In the genomic region with DNA sequence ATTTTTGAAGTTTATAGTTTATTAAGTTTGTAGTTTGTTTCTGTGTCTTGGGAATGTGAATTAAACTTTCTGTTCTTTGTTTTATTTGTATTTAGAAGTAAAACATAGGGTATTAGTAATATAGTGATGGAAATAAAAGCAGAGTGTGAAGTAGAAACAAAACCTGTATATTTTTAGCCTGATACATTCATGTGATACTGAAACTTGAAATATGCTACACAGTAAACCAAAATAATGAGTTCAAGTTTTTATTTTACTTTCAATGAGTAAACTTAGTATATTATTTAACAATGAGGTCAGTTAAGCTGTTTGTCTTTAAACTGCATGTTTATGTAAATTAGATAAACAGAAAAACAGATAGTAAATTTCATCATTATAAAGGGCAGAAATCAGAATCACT, we compare ENCODE assay signal across 16 cellular contexts.
DNase-seq lines count a peak whose midpoint lies in the region; ATAC-seq and TF ChIP-seq lines count a peak whose summit lies in the region.
"Had no signal": no experiment of that assay in that cellular context is flagged by ENCODE, and none has a peak within 500 bp of the region (broad histone marks: within the 10 kb centered on the region; RNA-seq: fewer than 3 reads in every experiment).

No MANE protein-coding gene starts in this region.

- ATAC-seq in GM18498 (IDR thresholded peaks at IDR 0.05; ENCODE audit: unreplicated experiment) (peak; percentile 91), GM19463 (IDR thresholded peaks at IDR 0.05; ENCODE audit: unreplicated experiment) (peak; percentile 74), HG02885 (IDR thresholded peaks at IDR 0.05; ENCODE audit: poor library complexity, unreplicated experiment) (peak; percentile 70), HG03432 (IDR thresholded peaks at IDR 0.05; ENCODE audit: unreplicated experiment) (peak; percentile 94)
- ATAC-seq: A549; HCT116; stimulated activated naive CD8-positive, alpha-beta T cell treated with anti-CD3 and anti-CD28 coated beads, Interleukin-15, amount 100 ng/mL, for 72 hours; T-helper 17 cell had no signal

- no peaks in the 10 kb centered on the region for H3K79me2 ChIP-seq in smooth muscle cell (ENCODE audit: low read depth)

- H3K36me3 ChIP-seq in smooth muscle cell (ENCODE audit: low read depth) = no peaks in the 10 kb centered on the region

- no peaks in the 10 kb centered on the region for H3K27me3 ChIP-seq in smooth muscle cell (ENCODE audit: low read depth)

- peaks cover 6% of the 10 kb centered on the region for H3K4me1 ChIP-seq in smooth muscle cell (ENCODE audit: low read depth)
- H3K4me1 ChIP-seq: A549 had no signal

- H2AFZ ChIP-seq in smooth muscle cell (ENCODE audit: low read depth) = no peak overlapping the region

- no peak for TF ChIP-seq CTCF in smooth muscle cell (IDR thresholded peaks at IDR 0.05; ENCODE audit: borderline replicate concordance, insufficient read depth, poor library complexity, severe bottlenecking)

- DNase-seq in anterior cingulate cortex (lab: John Stamatoyannopoulos, UW) (no peak), NCI-H146 treated with DMSO at 0.1 percent for 48 hours (lab: John Stamatoyannopoulos, UW; ENCODE audit: unreplicated experiment) (no peak), smooth muscle cell (lab: John Stamatoyannopoulos, UW; ENCODE audit: unreplicated experiment) (no peak)
- DNase-seq in effector CD8-positive, alpha-beta T cell (lab: John Stamatoyannopoulos, UW) = no peak
- DNase-seq: CD4-positive, CD25-positive, alpha-beta regulatory T cell; NCI-H1105 treated with DMSO at 0.1 percent for 48 hours; SHP77; stimulated activated naive CD8-positive, alpha-beta T cell treated with anti-CD3 and anti-CD28 coated beads, Interleukin-15, amount 100 ng/mL, for 72 hours; T-helper 17 cell had no signal

- no peak overlapping the region for H3K4me3 ChIP-seq in smooth muscle cell
- H3K4me3 ChIP-seq: A549 had no signal

- H3F3A ChIP-seq in smooth muscle cell (ENCODE audit: low read depth) = peaks cover 3% of the 10 kb centered on the region

- no peak overlapping the region for H3K4me2 ChIP-seq in smooth muscle cell
- H3K4me2 ChIP-seq: A549, KMS-11 had no signal

- H3K9me3 ChIP-seq in smooth muscle cell (replicated peaks; ENCODE audit: low read depth) = no peaks in the 10 kb centered on the region
- H3K9me3 ChIP-seq: A549 had no signal

- H4K20me1 ChIP-seq in smooth muscle cell (ENCODE audit: low read depth) = no peaks in the 10 kb centered on the region

- no peak overlapping the region for H3K9ac ChIP-seq in smooth muscle cell (ENCODE audit: low read depth)
- H3K9ac ChIP-seq: KMS-11 had no signal

- no peak overlapping the region for H3K27ac ChIP-seq in smooth muscle cell (ENCODE audit: low read depth)
- H3K27ac ChIP-seq: A549, KMS-11 had no signal
